In the genomic region with DNA sequence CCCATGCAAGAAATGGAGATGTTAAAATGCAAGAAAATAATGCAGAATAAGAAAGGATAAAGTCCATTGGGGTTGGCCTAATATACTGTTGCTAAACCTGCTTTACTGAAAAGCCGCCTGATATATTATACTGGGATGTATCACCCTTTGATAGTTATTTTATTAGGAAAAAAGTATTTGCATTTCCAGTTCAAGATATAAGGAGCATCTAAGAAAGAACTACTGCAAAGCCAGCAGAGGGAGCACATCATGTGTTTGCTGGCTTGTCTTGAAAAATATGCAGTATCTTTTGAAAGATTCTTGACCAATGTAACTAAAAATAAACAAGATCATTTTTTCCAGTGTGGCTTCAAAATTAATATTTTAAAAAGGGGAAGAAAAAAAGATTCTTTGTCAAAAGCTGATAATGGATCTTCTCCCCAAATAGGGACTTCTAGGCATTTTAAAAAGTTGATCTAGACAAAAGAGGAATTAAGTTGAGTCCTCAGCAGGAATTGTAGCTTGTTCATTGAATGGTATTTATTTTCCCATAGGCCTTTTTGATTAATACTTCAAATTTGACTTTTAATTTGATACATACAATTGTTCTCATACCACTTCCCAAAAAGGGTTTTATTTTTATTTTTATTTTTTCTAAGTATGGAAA, we compare ENCODE assay signal across 9 cellular contexts.
A peak's percentile ranks its signal among the peaks of the same experiment; 100 is the strongest.
DNase-seq lines count a peak whose midpoint lies in the region; ATAC-seq, FAIRE-seq and TF ChIP-seq lines count a peak whose summit lies in the region.
"Had no signal": no experiment of that assay in that cellular context is flagged by ENCODE, and none has a peak within 500 bp of the region (broad histone marks: within the 10 kb centered on the region; RNA-seq: fewer than 3 reads in every experiment).

No MANE protein-coding gene starts in this region.

- no peak overlapping the region for H3K27ac Mint-ChIP-seq in activated naive CD8-positive, alpha-beta T cell treated with anti-CD3 and anti-CD28 coated beads, Interleukin-2, amount 50 U/mL, for 24 hours
- H3K27ac Mint-ChIP-seq: activated naive CD8-positive, alpha-beta T cell treated with anti-CD3 and anti-CD28 coated beads, Interleukin-2, amount 10 ng/mL, durations not matched to agents 7 days and 5 days had no signal

- H3K4me1 Mint-ChIP-seq in activated naive CD8-positive, alpha-beta T cell treated with anti-CD3 and anti-CD28 coated beads, Interleukin-2, amount 50 U/mL, for 24 hours: peaks cover 37% of the 10 kb centered on the region

- peaks cover 31% of the 10 kb centered on the region for H3K4me1 ChIP-seq in left ventricle myocardium inferior
- peaks cover 3% of the 10 kb centered on the region for H3K4me1 ChIP-seq in effector memory CD4-positive, alpha-beta T cell (ENCODE audit: control insufficient read depth, insufficient read depth, low read length, poor library complexity, severe bottlenecking)

- H3K9me3 Mint-ChIP-seq in activated naive CD8-positive, alpha-beta T cell treated with anti-CD3 and anti-CD28 coated beads, Interleukin-2, amount 50 U/mL, for 24 hours: no peaks in the 10 kb centered on the region
- H3K9me3 Mint-ChIP-seq: activated naive CD8-positive, alpha-beta T cell treated with anti-CD3 and anti-CD28 coated beads, Interleukin-2, amount 10 ng/mL, durations not matched to agents 7 days and 5 days had no signal

- no peaks in the 10 kb centered on the region for H3K36me3 ChIP-seq in left ventricle myocardium inferior
- H3K36me3 ChIP-seq in effector memory CD4-positive, alpha-beta T cell (ENCODE audit: control insufficient read depth, insufficient read depth, low read length): no peaks in the 10 kb centered on the region

- no peak overlapping the region for H3K27ac ChIP-seq in left ventricle myocardium inferior (replicated peaks)
- no peak overlapping the region for H3K27ac ChIP-seq in effector memory CD4-positive, alpha-beta T cell (ENCODE audit: insufficient read depth, low read length, poor library complexity, severe bottlenecking)

- H3K36me3 Mint-ChIP-seq in activated naive CD8-positive, alpha-beta T cell treated with anti-CD3 and anti-CD28 coated beads, Interleukin-2, amount 50 U/mL, for 24 hours (ENCODE audit: low read depth): peaks cover 3% of the 10 kb centered on the region

- no peak overlapping the region for H3K4me3 Mint-ChIP-seq in activated naive CD8-positive, alpha-beta T cell treated with anti-CD3 and anti-CD28 coated beads, Interleukin-2, amount 50 U/mL, for 24 hours

- no peak overlapping the region for H3K4me3 ChIP-seq in left ventricle myocardium inferior
- H3K4me3 ChIP-seq in effector memory CD4-positive, alpha-beta T cell (ENCODE audit: insufficient read depth, low read depth, low read length, poor library complexity, severe bottlenecking): no peak overlapping the region

- FAIRE-seq in urothelium cell line (lab: Jason Lieb, UNC): no peak

- no peaks in the 10 kb centered on the region for H3K27me3 ChIP-seq in left ventricle myocardium inferior (ENCODE audit: low read depth)
- H3K27me3 ChIP-seq in effector memory CD4-positive, alpha-beta T cell (replicated peaks; ENCODE audit: control insufficient read depth, insufficient read depth, low read length, poor library complexity, severe bottlenecking): no peaks in the 10 kb centered on the region

- intact Hi-C loops in left ventricle myocardium inferior (cut with micrococcal nuclease): loop anchor here (10.0 kb wide), 1 partner anchor 460 kb away; no protein-coding TSS in a partner anchor
- intact Hi-C loops in Right ventricle myocardium superior (cut with DNase I): no loop called here

- peak; percentile 64 for TF ChIP-seq CTCF in left ventricle myocardium inferior (IDR thresholded peaks at IDR 0.05; ENCODE audit: borderline replicate concordance)

- no peaks in the 10 kb centered on the region for H3K9me3 ChIP-seq in left ventricle myocardium inferior (replicated peaks)
- H3K9me3 ChIP-seq in effector memory CD4-positive, alpha-beta T cell (ENCODE audit: control insufficient read depth, low read length): no peaks in the 10 kb centered on the region

- DNase-seq in left ventricle myocardium inferior: no peak
- no peak for DNase-seq in Right ventricle myocardium superior
- DNase-seq in SK-N-DZ (ENCODE audit: low spot score): peak; percentile 21
- peak; percentile 9 for DNase-seq in hepatic stellate cell (ENCODE audit: low spot score)
- DNase-seq in activated naive CD8-positive, alpha-beta T cell treated with anti-CD3 and anti-CD28 coated beads, Interleukin-2, amount 50 U/mL, for 24 hours: no peak
- no peak for DNase-seq in effector memory CD4-positive, alpha-beta T cell
- no peak for DNase-seq in urothelium cell line (ENCODE audit: low spot score)
- DNase-seq: activated naive CD8-positive, alpha-beta T cell treated with anti-CD3 and anti-CD28 coated beads, Interleukin-2, amount 10 ng/mL, durations not matched to agents 7 days and 5 days had no signal

- H3K27me3 Mint-ChIP-seq in activated naive CD8-positive, alpha-beta T cell treated with anti-CD3 and anti-CD28 coated beads, Interleukin-2, amount 50 U/mL, for 24 hours: no peaks in the 10 kb centered on the region
- H3K27me3 Mint-ChIP-seq: activated naive CD8-positive, alpha-beta T cell treated with anti-CD3 and anti-CD28 coated beads, Interleukin-2, amount 10 ng/mL, durations not matched to agents 7 days and 5 days had no signal

- no peak for ATAC-seq in Right ventricle myocardium superior (ENCODE audit: poor library complexity)
- ATAC-seq in HG03342 (IDR thresholded peaks at IDR 0.05; ENCODE audit: unreplicated experiment): no peak
- no peak for ATAC-seq in activated naive CD8-positive, alpha-beta T cell treated with anti-CD3 and anti-CD28 coated beads, Interleukin-2, amount 50 U/mL, for 24 hours

Comparison
In these comparisons a context has a peak if more than half of its experiments do, and no peak if none do; other contexts are left out.
1. DNase-seq: peak in SK-N-DZ (single experiment) and hepatic stellate cell (single experiment); none in left ventricle myocardium inferior (single experiment), Right ventricle myocardium superior (single experiment), activated naive CD8-positive, alpha-beta T cell treated with anti-CD3 and anti-CD28 coated beads, Interleukin-2, amount 50 U/mL, for 24 hours (single experiment), effector memory CD4-positive, alpha-beta T cell (0 of 3) and urothelium cell line (single experiment).